In genomic region chr4:41281038-41281634, GRCh38 we compare ENCODE assay signal across 1 cellular context.
TF ChIP-seq lines count a peak whose summit lies in the region.

No MANE protein-coding gene starts in this region.

TF ChIP-seq in K562, 482 proteins besides CTCF, POLR2A, EP300 and RAD21 (continued from another document):
- TF ChIP-seq REST (CRISPR knock-in tag; IDR thresholded peaks at IDR 0.05; ENCODE audit: low read depth): no peak
- no peak for TF ChIP-seq ZNF431 (CRISPR knock-in tag; IDR thresholded peaks at IDR 0.05)
- no peak for TF ChIP-seq FOXO4 (CRISPR knock-in tag; IDR thresholded peaks at IDR 0.05)
- 0 out of 2 replicates have a peak, but pooled peaks have one; percentile 19 for TF ChIP-seq CREM (IDR thresholded peaks at IDR 0.05; ENCODE audit: low read depth)
- no peak for TF ChIP-seq JUNB (CRISPR knock-in tag; conservative IDR thresholded peaks at IDR 0.05)
- peak; percentile 86 for TF ChIP-seq DEAF1 (CRISPR knock-in tag; IDR thresholded peaks at IDR 0.05)
